In genomic region chr1:53182111-53182593, GRCh38 we compare ENCODE assay signal across 8 cellular contexts. TPM values are rescaled to one million over a fixed set of nuclear protein-coding genes. Genes with fewer than 3 reads are reported as not detected.
DNase-seq lines count a peak whose midpoint lies in the region; ATAC-seq and TF ChIP-seq lines count a peak whose summit lies in the region.

No MANE protein-coding gene starts in this region.

- H3K4me3 Mint-ChIP-seq in T-helper 17 cell, result no peak overlapping the region

- H3K27ac Mint-ChIP-seq in T-helper 17 cell, result no peak overlapping the region

- peaks cover 0 to 21% of the 10 kb centered on the region in 2 donors for H3K4me1 ChIP-seq in right atrium auricular region

- TF ChIP-seq CTCF in GM12801 (IDR thresholded peaks at IDR 0.05; ENCODE audit: extremely low read depth, insufficient read length), result peak; percentile 19
- peak; percentile 70 to 93 for TF ChIP-seq CTCF in right atrium auricular region (IDR thresholded peaks at IDR 0.05)
- peak; percentile 84 for TF ChIP-seq CTCF in retinal pigment epithelial cell (conservative IDR thresholded peaks at IDR 0.05; ENCODE audit: low read depth, low read length)

- peak; percentile 22 for DNase-seq in NCI-H1048 (lab: John Stamatoyannopoulos, UW)
- DNase-seq in T-helper 17 cell, result peak; percentile 53 to 73 (median 59)
- peak; percentile 19 for DNase-seq in amniotic stem cell (lab: John Stamatoyannopoulos, UW)
- DNase-seq in right atrium auricular region (ENCODE audit: low spot score), result peak; percentile 92
- DNase-seq in retinal pigment epithelial cell (ENCODE audit: low read depth), result peak; percentile 40

- peak overlapping the region in 1 of 2 donors; percentile 26 for H3K27ac ChIP-seq in right atrium auricular region

- H3K36me3 Mint-ChIP-seq in T-helper 17 cell (ENCODE audit: low read depth), result peaks cover 2% of the 10 kb centered on the region

- H3K4me3 ChIP-seq in right atrium auricular region (no peak overlapping the region), retinal pigment epithelial cell (ENCODE audit: low read length) (no peak overlapping the region)

- peaks cover 17% of the 10 kb centered on the region for H3K27me3 Mint-ChIP-seq in T-helper 17 cell

- H3K36me3 ChIP-seq in right atrium auricular region, result no peaks in the 10 kb centered on the region

- H3K4me1 Mint-ChIP-seq in T-helper 17 cell, result no peaks in the 10 kb centered on the region

- no peaks in the 10 kb centered on the region for H3K27me3 ChIP-seq in right atrium auricular region

- ATAC-seq in T-helper 17 cell (peak; percentile 88), GM18873 (IDR thresholded peaks at IDR 0.05; ENCODE audit: low FRiP score, unreplicated experiment) (no peak), GM19351 (IDR thresholded peaks at IDR 0.05; ENCODE audit: unreplicated experiment) (no peak)

- H3K9me3 ChIP-seq in T-helper 17 cell (ENCODE audit: control insufficient read depth, low read length, poor library complexity, severe bottlenecking) (no peaks in the 10 kb centered on the region), right atrium auricular region (no peaks in the 10 kb centered on the region)

RNA-seq across cellular contexts. Expression of gene CPT2, which starts 14.5 kb away (rescaled TPM):
- 1 to 10 TPM; 9.2 to 9.5 TPM for total RNA-seq in T-helper 17 cell
- 10 to 100 TPM; 16.0 to 33.6 TPM for total RNA-seq in right atrium auricular region

RNA-seq across cellular contexts. Expression of gene CZIB, which starts 38.3 kb away (rescaled TPM):
- total RNA-seq in T-helper 17 cell (10 to 100 TPM; 28.7 to 38.6 TPM), right atrium auricular region (10 to 100 TPM; 36.8 to 38.2 TPM)

RNA-seq across cellular contexts. Expression of gene SLC1A7, which starts 39.7 kb away (rescaled TPM):
- not detected for total RNA-seq in T-helper 17 cell
- total RNA-seq in right atrium auricular region, result under 1 TPM; 0.56 to 0.71 TPM

RNA-seq across cellular contexts. Expression of gene MAGOH, which starts 56.2 kb away (rescaled TPM):
- 10 to 100 TPM; 49.3 to 57.6 TPM for total RNA-seq in T-helper 17 cell
- 10 to 100 TPM; 21.9 to 22.1 TPM for total RNA-seq in right atrium auricular region

Comparison
In these comparisons a context has a peak if more than half of its experiments do, and no peak if none do; other contexts are left out.
1. CTCF ChIP-seq: peak in every context shown above with its lines; median percentile 84 in retinal pigment epithelial cell; 82 in right atrium auricular region; 19 in GM12801.
2. DNase-seq: peak in every context shown above with its lines; median percentile 92 in right atrium auricular region; 59 in T-helper 17 cell; 40 in retinal pigment epithelial cell; 22 in NCI-H1048; 19 in amniotic stem cell.